Comparison of ENCODE assay signal across 12 cellular contexts in the genomic region with DNA sequence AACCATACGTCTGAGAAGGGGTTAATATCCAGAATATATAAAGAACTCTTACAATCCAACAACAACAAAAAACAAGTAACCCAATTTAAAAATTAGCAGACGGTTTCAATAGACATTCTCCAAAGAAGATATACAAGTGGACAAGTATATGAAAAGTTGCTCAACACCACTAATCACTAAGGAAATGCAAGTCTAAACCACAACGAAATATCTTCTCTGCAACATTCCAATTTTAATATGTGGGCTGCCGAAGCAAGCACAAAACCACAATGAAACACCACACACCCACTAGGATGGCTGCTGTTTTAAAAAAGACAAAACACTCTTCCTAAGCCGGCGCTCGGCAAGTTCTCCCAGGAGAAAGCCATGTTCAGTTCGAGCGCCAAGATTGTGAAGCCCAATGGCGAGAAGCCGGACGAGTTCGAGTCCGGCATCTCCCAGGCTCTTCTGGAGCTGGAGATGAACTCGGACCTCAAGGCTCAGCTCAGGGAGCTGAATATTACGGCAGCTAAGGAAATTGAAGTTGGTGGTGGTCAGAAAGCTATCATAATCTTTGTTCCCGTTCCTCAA. TPM values are rescaled to one million over a fixed set of nuclear protein-coding genes. Genes with fewer than 3 reads are reported as not detected.
A peak's percentile ranks its signal among the peaks of the same experiment; 100 is the strongest.
DNase-seq lines count a peak whose midpoint lies in the region; TF ChIP-seq lines count a peak whose summit lies in the region.
"Had no signal": no experiment of that assay in that cellular context is flagged by ENCODE, and none has a peak within 500 bp of the region (broad histone marks: within the 10 kb centered on the region; RNA-seq: fewer than 3 reads in every experiment).

No MANE protein-coding gene starts in this region.

- no peak overlapping the region for H3K18ac ChIP-seq in neuronal stem cell (ENCODE audit: low read length)

- intact Hi-C loops in CD14-positive monocyte (cut with micrococcal nuclease) (no loop called here), left ventricle myocardium inferior (cut with micrococcal nuclease) (no loop called here), A673 (cut with micrococcal nuclease; ENCODE audit: unreplicated experiment) (no loop called here)

- no peak overlapping the region for H3K9ac ChIP-seq in neuronal stem cell (ENCODE audit: low read depth, low read length, poor library complexity)
- H3K9ac ChIP-seq: SK-N-SH had no signal

- H3K36me3 ChIP-seq in brain microvascular endothelial cell (replicated peaks) (no peaks in the 10 kb centered on the region), neuronal stem cell (replicated peaks in 1 of 2; ENCODE audit: control insufficient read depth in 2 of 2, insufficient read depth in 2 of 2, low read length in 2 of 2) (no peaks in the 10 kb centered on the region), left ventricle myocardium inferior (no peaks in the 10 kb centered on the region), A673 (ENCODE audit: insufficient read depth, low read length, poor library complexity, severe bottlenecking) (no peaks in the 10 kb centered on the region)

- H4K91ac ChIP-seq in neuronal stem cell (ENCODE audit: low read depth, low read length, poor library complexity): no peak overlapping the region

- no peak overlapping the region for H2BK12ac ChIP-seq in neuronal stem cell (ENCODE audit: low read length)

- in situ Hi-C loops in brain microvascular endothelial cell (cut with HindIII; ENCODE audit: low pct_ligation_motif_present, low sequenced_read_pairs): no loop called here

- H2BK5ac ChIP-seq in neuronal stem cell (ENCODE audit: low read length): no peak overlapping the region

- no peak for DNase-seq in CD14-positive monocyte (ENCODE audit: low spot score)
- DNase-seq in M059J (ENCODE audit: low read depth): peak; percentile 58
- DNase-seq in brain microvascular endothelial cell: peak; percentile 61
- DNase-seq in mesenteric fat pad (ENCODE audit: low spot score): peak; percentile 14
- DNase-seq in neuronal stem cell (ENCODE audit: low spot score): no peak
- no peak for DNase-seq in midbrain (lab: John Stamatoyannopoulos, UW)
- no peak for DNase-seq in left ventricle myocardium inferior
- no peak for DNase-seq in A673 (ENCODE audit: low spot score)
- DNase-seq: activated T-cell treated with anti-CD3 and anti-CD28 coated beads, Interleukin-2, amount 50 U/mL, for 4 hours; anterior cingulate cortex; SK-N-SH had no signal

- H4K8ac ChIP-seq in neuronal stem cell (ENCODE audit: low read depth, low read length): no peak overlapping the region

- no CpG with 5 or more reads among the region's 17 CpGs for WGBS in neuronal stem cell (ENCODE audit: extremely low coverage in 2 of 2, insufficient read length in 2 of 2, insufficient replicate concordance in 1 of 2), 2 donors

- H2AK5ac ChIP-seq in neuronal stem cell (ENCODE audit: low read depth, low read length): no peak overlapping the region

- peaks cover 60% of the 10 kb centered on the region for H3K4me1 Mint-ChIP-seq in CD14-positive monocyte

- peak overlapping the region; percentile 75 to 92 for H3K4me3 Mint-ChIP-seq in CD14-positive monocyte
- H3K4me3 Mint-ChIP-seq: activated T-cell treated with anti-CD3 and anti-CD28 coated beads, Interleukin-2, amount 50 U/mL, for 4 hours had no signal

- H2AFZ ChIP-seq in neuronal stem cell (ENCODE audit: low read length): no peak overlapping the region

- TF ChIP-seq CTCF in CD14-positive monocyte (IDR thresholded peaks at IDR 0.05) (no peak), brain microvascular endothelial cell (IDR thresholded peaks at IDR 0.05; ENCODE audit: low read depth, low read length, missing control alignments) (no peak), left ventricle myocardium inferior (IDR thresholded peaks at IDR 0.05; ENCODE audit: borderline replicate concordance) (no peak), A673 (conservative IDR thresholded peaks at IDR 0.05; ENCODE audit: low read depth, low read length) (no peak)

- CTCF ChIA-PET in A673 (lab: Charles Lee): no interaction called here

- no peak overlapping the region for H2BK15ac ChIP-seq in neuronal stem cell (ENCODE audit: low read length)

- H3K4me2 ChIP-seq in neuronal stem cell (ENCODE audit: insufficient read depth, low read length, poor library complexity, severe bottlenecking): no peak overlapping the region
- H3K4me2 ChIP-seq: SK-N-SH had no signal

- H3K27ac ChIP-seq in brain microvascular endothelial cell (no peak overlapping the region), neuronal stem cell (replicated peaks; ENCODE audit: low read length) (no peak overlapping the region), left ventricle myocardium inferior (replicated peaks) (no peak overlapping the region), A673 (ENCODE audit: low read depth, low read length, poor library complexity, severe bottlenecking) (no peak overlapping the region)

- POLR2A ChIA-PET in A673 (lab: Charles Lee; ENCODE audit: low non-redundant PET): no interaction called here

- H3K36me3 Mint-ChIP-seq in CD14-positive monocyte: no peaks in the 10 kb centered on the region

- no peak overlapping the region for H3K23ac ChIP-seq in neuronal stem cell (ENCODE audit: low read depth, low read length, poor library complexity)

- H3K9me3 ChIP-seq in neuronal stem cell (replicated peaks in 1 of 2; ENCODE audit: control insufficient read depth in 2 of 2, insufficient read depth in 1 of 2, low read depth in 1 of 2, low read length in 2 of 2): no peaks in the 10 kb centered on the region
- no peaks in the 10 kb centered on the region for H3K9me3 ChIP-seq in left ventricle myocardium inferior (replicated peaks)
- H3K9me3 ChIP-seq in A673 (ENCODE audit: low read depth, low read length, poor library complexity, severe bottlenecking): no peaks in the 10 kb centered on the region
- H3K9me3 ChIP-seq: SK-N-SH had no signal

- peak overlapping the region in 2 of 7 donors; percentile 6 to 37 for H3K27ac Mint-ChIP-seq in CD14-positive monocyte

- peaks cover 2 to 4% (median 3%) of the 10 kb centered on the region in 3 donors for H3K27me3 Mint-ChIP-seq in CD14-positive monocyte (ENCODE audit: low read depth in 3 of 3)

- H2BK120ac ChIP-seq in neuronal stem cell (ENCODE audit: low read depth, low read length): no peak overlapping the region

- no peaks in the 10 kb centered on the region for H3K9me3 Mint-ChIP-seq in CD14-positive monocyte
- H3K9me3 Mint-ChIP-seq: activated T-cell treated with anti-CD3 and anti-CD28 coated beads, Interleukin-2, amount 50 U/mL, for 4 hours had no signal

- no peak overlapping the region for H3K14ac ChIP-seq in neuronal stem cell (ENCODE audit: low read length)

- H3K4me1 ChIP-seq in neuronal stem cell (ENCODE audit: control insufficient read depth in 2 of 2, insufficient read depth in 1 of 2, low read depth in 1 of 2, low read length in 2 of 2): peaks cover 0 to 3% of the 10 kb centered on the region in 2 donors
- H3K4me1 ChIP-seq in left ventricle myocardium inferior: peaks cover 6% of the 10 kb centered on the region
- H3K4me1 ChIP-seq in A673 (ENCODE audit: insufficient read depth, low read length, poor library complexity, severe bottlenecking): no peaks in the 10 kb centered on the region

- no peaks in the 10 kb centered on the region for H3K79me1 ChIP-seq in neuronal stem cell (ENCODE audit: low read depth, low read length)

- BruUV-seq in A673 (replicated peaks; lab: Mats Ljungman, UMichigan): no TSS peak

- no peak overlapping the region for H3K4ac ChIP-seq in neuronal stem cell (ENCODE audit: low read length)

- H3K27me3 ChIP-seq in brain microvascular endothelial cell (replicated peaks) (peaks cover 5% of the 10 kb centered on the region), neuronal stem cell (ENCODE audit: control insufficient read depth in 3 of 3, insufficient read depth in 3 of 3, low read depth in 1 of 3, low read length in 3 of 3) (peaks cover 0 to 22% (median 0%) of the 10 kb centered on the region in 3 experiments), left ventricle myocardium inferior (ENCODE audit: low read depth) (peaks cover 78% of the 10 kb centered on the region), A673 (replicated peaks; ENCODE audit: insufficient read depth, low read depth, low read length, poor library complexity) (no peaks in the 10 kb centered on the region)

- H3K4me3 ChIP-seq in brain microvascular endothelial cell (ENCODE audit: low read depth, low read length): no peak overlapping the region
- H3K4me3 ChIP-seq in neuronal stem cell (ENCODE audit: low read length in 2 of 2): no peak overlapping the region
- no peak overlapping the region for H3K4me3 ChIP-seq in left ventricle myocardium inferior
- no peak overlapping the region for H3K4me3 ChIP-seq in A673 (ENCODE audit: low read depth, low read length, poor library complexity, severe bottlenecking)

RNA-seq across cellular contexts. Expression of gene SLC13A2, which starts 5.9 kb away (rescaled TPM):
- polyA plus RNA-seq in CD14-positive monocyte: not detected
- not detected in 2 replicates for total RNA-seq in M059J (2014; rRNA removed; shearing (Covaris generic))
- total RNA-seq in mesenteric fat pad (0.10 TPM), left ventricle myocardium inferior (not detected), A673 (2021) (not detected in 2 replicates)
- not detected for polyA plus RNA-seq in neuronal stem cell (2013, experiment 1 of 2)
- not detected for polyA plus RNA-seq in neuronal stem cell (2013, experiment 2 of 2)
- total RNA-seq: activated T-cell treated with anti-CD3 and anti-CD28 coated beads, Interleukin-2, amount 50 U/mL, for 4 hours; mononuclear cell had no signal
- polyA plus RNA-seq: SK-N-SH had no signal

RNA-seq across cellular contexts. Expression of gene FOXN1, which starts 38.6 kb away (rescaled TPM):
- not detected for polyA plus RNA-seq in CD14-positive monocyte
- not detected in 2 replicates for total RNA-seq in M059J (2014; rRNA removed; shearing (Covaris generic))
- not detected for total RNA-seq in mesenteric fat pad
- polyA plus RNA-seq in neuronal stem cell (2013, experiment 1 of 2): not detected
- not detected for polyA plus RNA-seq in neuronal stem cell (2013, experiment 2 of 2)
- total RNA-seq in left ventricle myocardium inferior: not detected
- total RNA-seq in A673 (2021): not detected in 2 replicates
- total RNA-seq: activated T-cell treated with anti-CD3 and anti-CD28 coated beads, Interleukin-2, amount 50 U/mL, for 4 hours; mononuclear cell had no signal
- polyA plus RNA-seq: SK-N-SH had no signal

Comparison
In these comparisons a context has a peak if more than half of its experiments do, and no peak if none do; other contexts are left out.
1. DNase-seq: peak in M059J (single experiment), brain microvascular endothelial cell (single experiment) and mesenteric fat pad (single experiment); none in CD14-positive monocyte (single experiment), neuronal stem cell (single experiment), midbrain (single experiment), left ventricle myocardium inferior (single experiment) and A673 (single experiment).